In the genomic region with DNA sequence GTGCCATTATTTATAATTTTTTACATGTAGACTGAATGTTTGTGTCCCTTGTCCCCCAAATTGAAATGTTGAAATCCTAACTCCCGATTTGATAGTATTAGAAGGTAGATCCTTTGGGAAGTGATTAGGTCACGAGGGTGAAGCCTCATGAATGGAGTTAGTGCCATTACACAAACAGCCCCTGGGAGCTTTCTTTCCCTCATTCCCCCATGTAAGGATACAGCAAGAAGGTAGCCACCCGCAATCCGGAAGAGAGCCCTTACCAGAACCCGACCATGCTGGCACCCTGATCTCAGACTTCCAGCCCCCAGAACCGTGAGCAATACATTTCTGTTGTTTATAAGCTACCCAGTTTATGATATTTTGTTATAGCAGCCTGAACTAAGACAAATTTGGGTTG, we compare ENCODE assay signal across 19 cellular contexts.
"Had no signal": no experiment of that assay in that cellular context is flagged by ENCODE, and none has a peak within 500 bp of the region (broad histone marks: within the 10 kb centered on the region; RNA-seq: fewer than 3 reads in every experiment).

No MANE protein-coding gene starts in this region.

- H3K27ac ChIP-seq: SJSA1, SK-N-MC had no signal

- H3K9me3 ChIP-seq: SJSA1 had no signal

- DNase-seq: KBM-7, MV-4-11, NCI-H1048, NCI-H1105, NCI-H1417, NCI-H1436 treated with DMSO at 0.1 percent for 48 hours, NCI-H1694, NCI-H187 treated with DMSO at 0.1 percent for 48 hours, NCI-H2081, NCI-H2107, NCI-H2227 treated with DMSO at 0.1 percent for 48 hours, NCI-H524, NCI-H526 treated with DMSO at 0.1 percent for 48 hours, NCI-H748 treated with DMSO at 0.1 percent for 48 hours, Right ventricle myocardium superior, RPMI8226, SIG-M5 had no signal

- H3K4me3 ChIP-seq: SJSA1, SK-N-MC had no signal

- H3K4me1 ChIP-seq: SJSA1 had no signal

- H3K36me3 ChIP-seq: SJSA1 had no signal
